In the genomic region with DNA sequence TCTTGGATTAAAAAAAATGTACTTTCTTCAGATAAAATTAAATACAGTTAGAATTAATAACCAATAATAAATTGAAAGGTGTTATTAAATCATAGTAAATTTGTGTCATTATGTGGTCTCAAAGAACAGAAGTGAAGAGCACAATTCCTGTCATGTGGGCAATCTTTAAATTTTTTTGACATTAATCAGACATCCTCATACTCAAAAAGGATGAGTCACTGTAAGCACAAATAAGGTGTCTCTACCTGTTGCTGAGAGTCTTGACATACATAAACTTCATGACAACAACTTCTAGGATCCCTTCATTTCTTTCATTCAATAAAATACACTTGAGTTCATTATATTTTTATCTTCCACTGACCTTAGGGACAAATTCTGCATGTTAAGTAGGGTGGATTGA, we compare ENCODE assay signal across 16 cellular contexts.
DNase-seq lines count a peak whose midpoint lies in the region; ATAC-seq and TF ChIP-seq lines count a peak whose summit lies in the region.
"Had no signal": no experiment of that assay in that cellular context is flagged by ENCODE, and none has a peak within 500 bp of the region (broad histone marks: within the 10 kb centered on the region; RNA-seq: fewer than 3 reads in every experiment).

No MANE protein-coding gene starts in this region.

- TF ChIP-seq POLR2A in gastroesophageal sphincter (IDR thresholded peaks at IDR 0.05): no peak

- TF ChIP-seq EP300 in gastroesophageal sphincter (IDR thresholded peaks at IDR 0.05): no peak

- H3K27ac ChIP-seq in RWPE2 (ENCODE audit: poor library complexity, severe bottlenecking): peak overlapping the region; percentile 69
- H3K27ac ChIP-seq in gastroesophageal sphincter: peak overlapping the region in 3 of 4 donors; percentile 24 to 63 (median 60)
- H3K27ac ChIP-seq: KMS-11 had no signal

- ATAC-seq in RWPE2 (ENCODE audit: low read depth) (peak; percentile 83), gastroesophageal sphincter (no peak), HG02678 (IDR thresholded peaks at IDR 0.05; ENCODE audit: unreplicated experiment) (no peak), HG03108 (IDR thresholded peaks at IDR 0.05; ENCODE audit: unreplicated experiment) (no peak)
- ATAC-seq: HepG2 had no signal

- H3K4me3 ChIP-seq in RWPE2 (ENCODE audit: severe bottlenecking): no peak overlapping the region
- H3K4me3 ChIP-seq in gastroesophageal sphincter: no peak overlapping the region

- H3K4me1 ChIP-seq in RWPE2 (ENCODE audit: insufficient read depth, poor library complexity, severe bottlenecking) (peaks cover 28% of the 10 kb centered on the region), gastroesophageal sphincter (peaks cover 0 to 50% (median 11%) of the 10 kb centered on the region in 3 donors)

- H3K9me3 ChIP-seq in RWPE2 (ENCODE audit: severe bottlenecking) (no peaks in the 10 kb centered on the region), gastroesophageal sphincter (no peaks in the 10 kb centered on the region)

- TF ChIP-seq CTCF in RWPE2 (IDR thresholded peaks at IDR 0.05; ENCODE audit: poor library complexity, severe bottlenecking) (no peak), gastroesophageal sphincter (IDR thresholded peaks at IDR 0.05) (no peak)

- H3K27me3 ChIP-seq in RWPE2 (ENCODE audit: insufficient read depth, poor library complexity, severe bottlenecking) (no peaks in the 10 kb centered on the region), gastroesophageal sphincter (no peaks in the 10 kb centered on the region)

- H3K36me3 ChIP-seq in RWPE2 (ENCODE audit: low read depth) (no peaks in the 10 kb centered on the region), gastroesophageal sphincter (no peaks in the 10 kb centered on the region)

- peak; percentile 18 for DNase-seq in A172 (ENCODE audit: low spot score)
- peak; percentile 44 for DNase-seq in HPDE6-E6E7 (ENCODE audit: extremely low spot score)
- no peak for DNase-seq in RWPE2 (ENCODE audit: low spot score)
- no peak for DNase-seq in germinal center (ENCODE audit: low spot score)
- no peak for DNase-seq in anterior cingulate cortex (lab: John Stamatoyannopoulos, UW)
- DNase-seq: 8988T, C1 segment of cervical spinal cord, MM.1S, NCI-H187 treated with DMSO at 0.1 percent for 48 hours, NCI-H69, OCI-M1 had no signal

Comparison
In these comparisons a context has a peak if more than half of its experiments do, and no peak if none do; other contexts are left out.
1. DNase-seq: peak in A172 (single experiment) and HPDE6-E6E7 (single experiment); none in RWPE2 (single experiment), germinal center (single experiment) and anterior cingulate cortex (0 of 58).